Comparison of ENCODE assay signal across 1 cellular context in the genomic region with DNA sequence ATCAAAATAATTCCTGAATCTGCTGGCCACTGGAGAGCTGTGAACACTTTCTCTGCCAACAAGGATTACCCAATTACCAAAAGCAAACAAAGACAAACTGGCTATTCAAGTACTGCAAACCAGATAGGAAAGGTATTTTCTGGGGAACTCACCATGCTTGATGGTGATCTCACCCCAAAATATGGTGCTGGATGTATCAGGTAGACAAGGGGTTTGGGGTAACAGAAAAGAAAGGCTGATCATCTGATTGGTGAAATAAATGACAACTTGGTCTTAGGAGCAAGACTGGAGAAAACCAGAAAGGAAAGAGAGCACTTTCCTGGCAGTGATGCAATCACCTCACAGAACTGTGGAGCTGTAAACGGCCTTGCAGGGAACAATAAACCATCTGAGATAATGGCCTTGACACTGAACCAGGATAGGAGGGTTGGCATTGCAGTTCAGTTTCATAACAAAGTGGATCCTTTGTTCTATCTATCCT.
TF ChIP-seq lines count a peak whose summit lies in the region.

No MANE protein-coding gene starts in this region.

TF ChIP-seq in HepG2, 621 proteins besides CTCF, POLR2A, EP300 and RAD21 (continued from another document and continues in another):
- TF ChIP-seq, protein P1, sequence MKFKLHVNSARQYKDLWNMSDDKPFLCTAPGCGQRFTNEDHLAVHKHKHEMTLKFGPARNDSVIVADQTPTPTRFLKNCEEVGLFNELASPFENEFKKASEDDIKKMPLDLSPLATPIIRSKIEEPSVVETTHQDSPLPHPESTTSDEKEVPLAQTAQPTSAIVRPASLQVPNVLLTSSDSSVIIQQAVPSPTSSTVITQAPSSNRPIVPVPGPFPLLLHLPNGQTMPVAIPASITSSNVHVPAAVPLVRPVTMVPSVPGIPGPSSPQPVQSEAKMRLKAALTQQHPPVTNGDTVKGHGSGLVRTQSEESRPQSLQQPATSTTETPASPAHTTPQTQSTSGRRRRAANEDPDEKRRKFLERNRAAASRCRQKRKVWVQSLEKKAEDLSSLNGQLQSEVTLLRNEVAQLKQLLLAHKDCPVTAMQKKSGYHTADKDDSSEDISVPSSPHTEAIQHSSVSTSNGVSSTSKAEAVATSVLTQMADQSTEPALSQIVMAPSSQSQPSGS (CRISPR knock-in tag; IDR thresholded peaks at IDR 0.05) = peak; percentile 93
- TF ChIP-seq, protein P2, sequence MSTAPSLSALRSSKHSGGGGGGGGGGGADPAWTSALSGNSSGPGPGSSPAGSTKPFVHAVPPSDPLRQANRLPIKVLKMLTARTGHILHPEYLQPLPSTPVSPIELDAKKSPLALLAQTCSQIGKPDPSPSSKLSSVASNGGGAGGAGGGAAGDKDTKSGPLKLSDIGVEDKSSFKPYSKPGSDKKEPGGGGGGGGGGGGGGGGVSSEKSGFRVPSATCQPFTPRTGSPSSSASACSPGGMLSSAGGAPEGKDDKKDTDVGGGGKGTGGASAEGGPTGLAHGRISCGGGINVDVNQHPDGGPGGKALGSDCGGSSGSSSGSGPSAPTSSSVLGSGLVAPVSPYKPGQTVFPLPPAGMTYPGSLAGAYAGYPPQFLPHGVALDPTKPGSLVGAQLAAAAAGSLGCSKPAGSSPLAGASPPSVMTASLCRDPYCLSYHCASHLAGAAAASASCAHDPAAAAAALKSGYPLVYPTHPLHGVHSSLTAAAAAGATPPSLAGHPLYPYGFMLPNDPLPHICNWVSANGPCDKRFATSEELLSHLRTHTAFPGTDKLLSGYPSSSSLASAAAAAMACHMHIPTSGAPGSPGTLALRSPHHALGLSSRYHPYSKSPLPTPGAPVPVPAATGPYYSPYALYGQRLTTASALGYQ (CRISPR knock-in tag; IDR thresholded peaks at IDR 0.05) = peak; percentile 88
- TF ChIP-seq CENPT (CRISPR knock-in tag; IDR thresholded peaks at IDR 0.05; ENCODE audit: low read depth) (no peak), ZBTB42 (CRISPR knock-in tag; IDR thresholded peaks at IDR 0.05) (no peak), BRCA1 (CRISPR knock-in tag; IDR thresholded peaks at IDR 0.05) (no peak), ZNF614 (CRISPR knock-in tag; IDR thresholded peaks at IDR 0.05; ENCODE audit: borderline replicate concordance) (peak; percentile 97), NR2C2 (CRISPR knock-in tag; IDR thresholded peaks at IDR 0.05; ENCODE audit: borderline replicate concordance) (peak; percentile 63; the same call in 1 of the 2 replicates), ZNF550 (CRISPR knock-in tag; IDR thresholded peaks at IDR 0.05; ENCODE audit: borderline replicate concordance) (no peak), IKZF1 (IDR thresholded peaks at IDR 0.05) (no peak), KDM2A (CRISPR knock-in tag; IDR thresholded peaks at IDR 0.05; ENCODE audit: borderline replicate concordance, low read depth) (peak; percentile 37; the same call in 1 of the 2 replicates), SMYD3 (CRISPR knock-in tag; IDR thresholded peaks at IDR 0.05) (0 out of 2 replicates have a peak, but pooled peaks have one; percentile 62), ZKSCAN8 (CRISPR knock-in tag; IDR thresholded peaks at IDR 0.05; ENCODE audit: borderline replicate concordance) (0 out of 2 replicates have a peak, but pooled peaks have one; percentile 85), AHR (CRISPR knock-in tag; IDR thresholded peaks at IDR 0.05) (no peak), ZNF850 (CRISPR knock-in tag; conservative IDR thresholded peaks at IDR 0.05) (no peak), MYC (CRISPR knock-in tag; IDR thresholded peaks at IDR 0.05; ENCODE audit: borderline replicate concordance) (no peak), MED1 (CRISPR knock-in tag; IDR thresholded peaks at IDR 0.05) (peak; percentile 86), ZNF430 (CRISPR knock-in tag; IDR thresholded peaks at IDR 0.05) (no peak), ZC3H4 (CRISPR knock-in tag; IDR thresholded peaks at IDR 0.05; ENCODE audit: borderline replicate concordance) (no peak), KLF12 (CRISPR knock-in tag; IDR thresholded peaks at IDR 0.05; ENCODE audit: borderline replicate concordance) (peak; percentile 68; the same call in 1 of the 2 replicates), ZNF891 (CRISPR knock-in tag; IDR thresholded peaks at IDR 0.05) (no peak), ZNF709 (CRISPR knock-in tag; IDR thresholded peaks at IDR 0.05) (no peak), HOXD1 (CRISPR knock-in tag; IDR thresholded peaks at IDR 0.05) (peak; percentile 87), ZNF510 (CRISPR knock-in tag; IDR thresholded peaks at IDR 0.05; ENCODE audit: low read depth) (no peak), ZFP62 (CRISPR knock-in tag; IDR thresholded peaks at IDR 0.05) (no peak), KLF16 (CRISPR knock-in tag; IDR thresholded peaks at IDR 0.05) (peak in 1 of 2 experiments; percentile 89; a peak in 2 of 4 replicates), TCF7 (IDR thresholded peaks at IDR 0.05; ENCODE audit: low read depth) (no peak), ZNF264 (CRISPR knock-in tag; IDR thresholded peaks at IDR 0.05) (peak; percentile 59; the same call in 1 of the 2 replicates)
- TF ChIP-seq, protein P3, sequence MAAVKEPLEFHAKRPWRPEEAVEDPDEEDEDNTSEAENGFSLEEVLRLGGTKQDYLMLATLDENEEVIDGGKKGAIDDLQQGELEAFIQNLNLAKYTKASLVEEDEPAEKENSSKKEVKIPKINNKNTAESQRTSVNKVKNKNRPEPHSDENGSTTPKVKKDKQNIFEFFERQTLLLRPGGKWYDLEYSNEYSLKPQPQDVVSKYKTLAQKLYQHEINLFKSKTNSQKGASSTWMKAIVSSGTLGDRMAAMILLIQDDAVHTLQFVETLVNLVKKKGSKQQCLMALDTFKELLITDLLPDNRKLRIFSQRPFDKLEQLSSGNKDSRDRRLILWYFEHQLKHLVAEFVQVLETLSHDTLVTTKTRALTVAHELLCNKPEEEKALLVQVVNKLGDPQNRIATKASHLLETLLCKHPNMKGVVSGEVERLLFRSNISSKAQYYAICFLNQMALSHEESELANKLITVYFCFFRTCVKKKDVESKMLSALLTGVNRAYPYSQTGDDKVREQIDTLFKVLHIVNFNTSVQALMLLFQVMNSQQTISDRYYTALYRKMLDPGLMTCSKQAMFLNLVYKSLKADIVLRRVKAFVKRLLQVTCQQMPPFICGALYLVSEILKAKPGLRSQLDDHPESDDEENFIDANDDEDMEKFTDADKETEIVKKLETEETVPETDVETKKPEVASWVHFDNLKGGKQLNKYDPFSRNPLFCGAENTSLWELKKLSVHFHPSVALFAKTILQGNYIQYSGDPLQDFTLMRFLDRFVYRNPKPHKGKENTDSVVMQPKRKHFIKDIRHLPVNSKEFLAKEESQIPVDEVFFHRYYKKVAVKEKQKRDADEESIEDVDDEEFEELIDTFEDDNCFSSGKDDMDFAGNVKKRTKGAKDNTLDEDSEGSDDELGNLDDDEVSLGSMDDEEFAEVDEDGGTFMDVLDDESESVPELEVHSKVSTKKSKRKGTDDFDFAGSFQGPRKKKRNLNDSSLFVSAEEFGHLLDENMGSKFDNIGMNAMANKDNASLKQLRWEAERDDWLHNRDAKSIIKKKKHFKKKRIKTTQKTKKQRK (IDR thresholded peaks at IDR 0.05; ENCODE audit: low read length) = no peak
- TF ChIP-seq, protein P4, sequence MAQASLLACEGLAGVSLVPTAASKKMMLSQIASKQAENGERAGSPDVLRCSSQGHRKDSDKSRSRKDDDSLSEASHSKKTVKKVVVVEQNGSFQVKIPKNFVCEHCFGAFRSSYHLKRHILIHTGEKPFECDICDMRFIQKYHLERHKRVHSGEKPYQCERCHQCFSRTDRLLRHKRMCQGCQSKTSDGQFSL (CRISPR knock-in tag; IDR thresholded peaks at IDR 0.05) = no peak
- TF ChIP-seq, protein P5, sequence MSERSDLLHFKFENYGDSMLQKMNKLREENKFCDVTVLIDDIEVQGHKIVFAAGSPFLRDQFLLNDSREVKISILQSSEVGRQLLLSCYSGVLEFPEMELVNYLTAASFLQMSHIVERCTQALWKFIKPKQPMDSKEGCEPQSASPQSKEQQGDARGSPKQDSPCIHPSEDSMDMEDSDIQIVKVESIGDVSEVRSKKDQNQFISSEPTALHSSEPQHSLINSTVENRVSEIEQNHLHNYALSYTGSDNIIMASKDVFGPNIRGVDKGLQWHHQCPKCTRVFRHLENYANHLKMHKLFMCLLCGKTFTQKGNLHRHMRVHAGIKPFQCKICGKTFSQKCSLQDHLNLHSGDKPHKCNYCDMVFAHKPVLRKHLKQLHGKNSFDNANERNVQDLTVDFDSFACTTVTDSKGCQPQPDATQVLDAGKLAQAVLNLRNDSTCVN (CRISPR knock-in tag; IDR thresholded peaks at IDR 0.05; ENCODE audit: borderline replicate concordance) = no peak
- TF ChIP-seq, protein P6, sequence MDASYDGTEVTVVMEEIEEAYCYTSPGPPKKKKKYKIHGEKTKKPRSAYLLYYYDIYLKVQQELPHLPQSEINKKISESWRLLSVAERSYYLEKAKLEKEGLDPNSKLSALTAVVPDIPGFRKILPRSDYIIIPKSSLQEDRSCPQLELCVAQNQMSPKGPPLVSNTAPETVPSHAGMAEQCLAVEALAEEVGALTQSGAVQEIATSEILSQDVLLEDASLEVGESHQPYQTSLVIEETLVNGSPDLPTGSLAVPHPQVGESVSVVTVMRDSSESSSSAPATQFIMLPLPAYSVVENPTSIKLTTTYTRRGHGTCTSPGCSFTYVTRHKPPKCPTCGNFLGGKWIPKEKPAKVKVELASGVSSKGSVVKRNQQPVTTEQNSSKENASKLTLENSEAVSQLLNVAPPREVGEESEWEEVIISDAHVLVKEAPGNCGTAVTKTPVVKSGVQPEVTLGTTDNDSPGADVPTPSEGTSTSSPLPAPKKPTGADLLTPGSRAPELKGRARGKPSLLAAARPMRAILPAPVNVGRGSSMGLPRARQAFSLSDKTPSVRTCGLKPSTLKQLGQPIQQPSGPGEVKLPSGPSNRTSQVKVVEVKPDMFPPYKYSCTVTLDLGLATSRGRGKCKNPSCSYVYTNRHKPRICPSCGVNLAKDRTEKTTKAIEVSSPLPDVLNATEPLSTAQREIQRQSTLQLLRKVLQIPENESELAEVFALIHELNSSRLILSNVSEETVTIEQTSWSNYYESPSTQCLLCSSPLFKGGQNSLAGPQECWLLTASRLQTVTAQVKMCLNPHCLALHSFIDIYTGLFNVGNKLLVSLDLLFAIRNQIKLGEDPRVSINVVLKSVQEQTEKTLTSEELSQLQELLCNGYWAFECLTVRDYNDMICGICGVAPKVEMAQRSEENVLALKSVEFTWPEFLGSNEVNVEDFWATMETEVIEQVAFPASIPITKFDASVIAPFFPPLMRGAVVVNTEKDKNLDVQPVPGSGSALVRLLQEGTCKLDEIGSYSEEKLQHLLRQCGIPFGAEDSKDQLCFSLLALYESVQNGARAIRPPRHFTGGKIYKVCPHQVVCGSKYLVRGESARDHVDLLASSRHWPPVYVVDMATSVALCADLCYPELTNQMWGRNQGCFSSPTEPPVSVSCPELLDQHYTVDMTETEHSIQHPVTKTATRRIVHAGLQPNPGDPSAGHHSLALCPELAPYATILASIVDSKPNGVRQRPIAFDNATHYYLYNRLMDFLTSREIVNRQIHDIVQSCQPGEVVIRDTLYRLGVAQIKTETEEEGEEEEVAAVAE (CRISPR knock-in tag; IDR thresholded peaks at IDR 0.05; ENCODE audit: borderline replicate concordance) = no peak
- TF ChIP-seq, protein P7, sequence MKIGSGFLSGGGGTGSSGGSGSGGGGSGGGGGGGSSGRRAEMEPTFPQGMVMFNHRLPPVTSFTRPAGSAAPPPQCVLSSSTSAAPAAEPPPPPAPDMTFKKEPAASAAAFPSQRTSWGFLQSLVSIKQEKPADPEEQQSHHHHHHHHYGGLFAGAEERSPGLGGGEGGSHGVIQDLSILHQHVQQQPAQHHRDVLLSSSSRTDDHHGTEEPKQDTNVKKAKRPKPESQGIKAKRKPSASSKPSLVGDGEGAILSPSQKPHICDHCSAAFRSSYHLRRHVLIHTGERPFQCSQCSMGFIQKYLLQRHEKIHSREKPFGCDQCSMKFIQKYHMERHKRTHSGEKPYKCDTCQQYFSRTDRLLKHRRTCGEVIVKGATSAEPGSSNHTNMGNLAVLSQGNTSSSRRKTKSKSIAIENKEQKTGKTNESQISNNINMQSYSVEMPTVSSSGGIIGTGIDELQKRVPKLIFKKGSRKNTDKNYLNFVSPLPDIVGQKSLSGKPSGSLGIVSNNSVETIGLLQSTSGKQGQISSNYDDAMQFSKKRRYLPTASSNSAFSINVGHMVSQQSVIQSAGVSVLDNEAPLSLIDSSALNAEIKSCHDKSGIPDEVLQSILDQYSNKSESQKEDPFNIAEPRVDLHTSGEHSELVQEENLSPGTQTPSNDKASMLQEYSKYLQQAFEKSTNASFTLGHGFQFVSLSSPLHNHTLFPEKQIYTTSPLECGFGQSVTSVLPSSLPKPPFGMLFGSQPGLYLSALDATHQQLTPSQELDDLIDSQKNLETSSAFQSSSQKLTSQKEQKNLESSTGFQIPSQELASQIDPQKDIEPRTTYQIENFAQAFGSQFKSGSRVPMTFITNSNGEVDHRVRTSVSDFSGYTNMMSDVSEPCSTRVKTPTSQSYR (CRISPR knock-in tag; IDR thresholded peaks at IDR 0.05; ENCODE audit: borderline replicate concordance) = peak; percentile 54; the same call in 1 of the 2 replicates
- TF ChIP-seq, protein P8, sequence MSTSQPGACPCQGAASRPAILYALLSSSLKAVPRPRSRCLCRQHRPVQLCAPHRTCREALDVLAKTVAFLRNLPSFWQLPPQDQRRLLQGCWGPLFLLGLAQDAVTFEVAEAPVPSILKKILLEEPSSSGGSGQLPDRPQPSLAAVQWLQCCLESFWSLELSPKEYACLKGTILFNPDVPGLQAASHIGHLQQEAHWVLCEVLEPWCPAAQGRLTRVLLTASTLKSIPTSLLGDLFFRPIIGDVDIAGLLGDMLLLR (CRISPR knock-in tag; IDR thresholded peaks at IDR 0.05) = no peak
- TF ChIP-seq, protein P9, sequence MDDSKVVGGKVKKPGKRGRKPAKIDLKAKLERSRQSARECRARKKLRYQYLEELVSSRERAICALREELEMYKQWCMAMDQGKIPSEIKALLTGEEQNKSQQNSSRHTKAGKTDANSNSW (CRISPR knock-in tag; IDR thresholded peaks at IDR 0.05; ENCODE audit: borderline replicate concordance) = no peak
